ENCODE assay signal across 8 cellular contexts in the genomic region with DNA sequence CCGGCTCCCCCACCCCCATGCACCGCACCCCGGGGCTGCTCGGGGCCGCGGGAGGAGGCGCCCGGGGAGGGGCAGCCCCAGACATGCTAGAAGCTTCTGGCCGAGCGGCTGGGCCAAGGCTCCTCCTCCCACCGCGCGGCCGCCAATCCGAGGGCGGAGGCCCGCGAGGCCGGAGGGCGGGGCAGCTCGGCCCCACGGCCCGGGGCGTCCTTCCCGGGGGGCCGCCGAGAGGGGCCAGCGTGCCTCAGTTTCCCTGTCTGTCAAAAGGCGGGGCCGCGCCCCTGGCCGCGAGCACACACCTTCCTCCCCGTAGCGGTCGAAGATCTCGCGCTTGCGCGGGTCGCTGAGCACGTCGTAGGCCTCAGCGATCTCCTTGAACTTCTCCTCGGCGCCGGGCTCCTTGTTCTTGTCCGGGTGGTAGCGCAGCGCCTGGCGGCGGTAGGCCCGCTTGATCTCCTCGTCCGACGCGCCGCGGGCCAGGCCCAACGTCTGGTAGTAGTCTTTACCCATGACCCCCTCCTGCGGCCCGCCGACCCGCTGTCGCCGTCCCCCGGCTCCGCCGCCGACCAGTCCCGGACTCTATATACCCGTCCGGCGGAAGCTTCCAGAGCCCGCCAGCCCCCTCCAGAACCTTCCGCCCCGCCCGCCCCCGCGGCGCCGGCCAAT. TPM values are rescaled to one million over a fixed set of nuclear protein-coding genes. Genes with fewer than 3 reads are reported as not detected.
DNase-seq lines count a peak whose midpoint lies in the region; ATAC-seq and TF ChIP-seq lines count a peak whose summit lies in the region.

A gene (minus strand): TSS at position 558 of the 666 bp plus-strand sequence. CDS start 48 bp downstream, at position 510.

- in situ Hi-C loops in G401 (cut with HindIII; ENCODE audit: low sequenced_read_pairs): no loop called here

- WGBS in SK-N-SH (ENCODE audit: low lambda C conversion rate): 0% methylated on average over 41 of the region's 82 CpGs
- WGBS in right cardiac atrium: under 1% methylated on average over 82 of the region's 82 CpGs
- WGBS in psoas muscle, 3 donors: 0% methylated on average over 59 to 80 of the region's 82 CpGs

- peak within 1 kb of the TSS; percentile 99 for H3K9ac ChIP-seq in SK-N-SH

- no peaks in the 10 kb centered on the region for H3K27me3 ChIP-seq in SK-N-SH (ENCODE audit: insufficient read depth)
- H3K27me3 ChIP-seq in ascending aorta: no peaks in the 10 kb centered on the region
- no peaks in the 10 kb centered on the region for H3K27me3 ChIP-seq in right cardiac atrium (ENCODE audit: control insufficient read depth, insufficient read depth)
- H3K27me3 ChIP-seq in psoas muscle (ENCODE audit: insufficient read depth in 3 of 3, low read length in 2 of 3): no peaks in the 10 kb centered on the region

- H3K4me2 ChIP-seq in SK-N-SH: peak within 1 kb of the TSS; percentile 95

- peak within 1 kb of the TSS; percentile 69 for H2AFZ ChIP-seq in SK-N-SH (ENCODE audit: low read depth)

- DNase-seq in G401 (ENCODE audit: low spot score): peak; percentile 77
- DNase-seq in HT-29 (ENCODE audit: low spot score): peak; percentile 61
- peak; percentile 94 for DNase-seq in SK-N-SH
- peak; percentile 29 to 88 for DNase-seq in ascending aorta (ENCODE audit: low spot score in 2 of 2)
- DNase-seq in right cardiac atrium: peak; percentile 88 to 95 (median 95)
- peak; percentile 85 to 92 for DNase-seq in psoas muscle
- no peak for DNase-seq in NCI-H1694 (lab: John Stamatoyannopoulos, UW)

- H3K9me3 ChIP-seq in SK-N-SH: no peaks in the 10 kb centered on the region
- no peaks in the 10 kb centered on the region for H3K9me3 ChIP-seq in ascending aorta
- H3K9me3 ChIP-seq in right cardiac atrium (ENCODE audit: control insufficient read depth, low read length): no peaks in the 10 kb centered on the region
- no peaks in the 10 kb centered on the region for H3K9me3 ChIP-seq in psoas muscle

- H3K4me1 ChIP-seq in SK-N-SH (ENCODE audit: control insufficient read depth in 1 of 2, insufficient read depth in 2 of 2, low read depth in 1 of 2, low read length in 1 of 2) (peaks cover 24 to 44% of the 10 kb centered on the region in 2 experiments; a peak in 3 of 4 replicates), ascending aorta (peaks cover 8 to 34% of the 10 kb centered on the region in 2 donors), right cardiac atrium (ENCODE audit: control insufficient read depth, insufficient read depth, low read length) (peaks cover 5% of the 10 kb centered on the region), psoas muscle (peaks cover 42% of the 10 kb centered on the region)

- H3K79me2 ChIP-seq in SK-N-SH (ENCODE audit: insufficient read depth): peaks cover 44% of the 10 kb centered on the region

- H3K9me2 ChIP-seq in SK-N-SH: no peaks in the 10 kb centered on the region

- H3K4me3 ChIP-seq in SK-N-SH (ENCODE audit: low read depth in 2 of 2, low read length in 1 of 2): peak within 1 kb of the TSS; percentile 87 to 90
- H3K4me3 ChIP-seq in ascending aorta: peak within 1 kb of the TSS; percentile 96 to 98
- peak within 1 kb of the TSS; percentile 88 for H3K4me3 ChIP-seq in right cardiac atrium (ENCODE audit: low read length)
- H3K4me3 ChIP-seq in psoas muscle: peak within 1 kb of the TSS; percentile 82

- ATAC-seq in GM21367 (IDR thresholded peaks at IDR 0.05; ENCODE audit: unreplicated experiment): peak; percentile 47
- ATAC-seq in right cardiac atrium: peak; percentile 87 to 89
- peak; percentile 76 to 84 (median 78) for ATAC-seq in psoas muscle

- peaks cover 22 to 29% of the 10 kb centered on the region in 2 experiments for H3K36me3 ChIP-seq in SK-N-SH (replicated peaks in 1 of 2; ENCODE audit: control insufficient read depth in 1 of 2, insufficient read depth in 2 of 2, low read length in 1 of 2)
- peaks cover 23 to 36% of the 10 kb centered on the region in 2 donors for H3K36me3 ChIP-seq in ascending aorta
- peaks cover 10 to 35% of the 10 kb centered on the region in 2 donors for H3K36me3 ChIP-seq in psoas muscle (ENCODE audit: insufficient read depth in 1 of 2, low read depth in 1 of 2)

- peaks cover 42% of the 10 kb centered on the region for H3F3A ChIP-seq in SK-N-SH (replicated peaks; ENCODE audit: insufficient read depth)

- no peak for TF ChIP-seq RAD21 in SK-N-SH (IDR thresholded peaks at IDR 0.05; ENCODE audit: low read length)

- intact Hi-C loops in ascending aorta (cut with DNase I): loop anchor here (1.0 kb wide), 2 partner anchors 11 to 22 kb away; a partner anchor contains a TSS
- intact Hi-C loops in right cardiac atrium (cut with DNase I): no loop called here
- intact Hi-C loops in psoas muscle (cut with DNase I): loop anchor here in 1 of 2 donors (5.0 kb wide), 1 partner anchor 44 kb away; no protein-coding TSS in a partner anchor

- peak in 1 of 2 experiments; percentile 67; a peak in 2 of 4 replicates for TF ChIP-seq EP300 in SK-N-SH (IDR thresholded peaks at IDR 0.05; ENCODE audit: borderline replicate concordance in 1 of 2, low read depth in 1 of 2, low read length in 1 of 2)

- POLR2A ChIA-PET in SK-N-SH (lab: Yijun Ruan, JAX): interaction anchor here (0.6 to 1.5 kb wide), 14 partner anchors 8 to 679 kb away, joined by 3 to 15 read pairs (median 3); a partner anchor contains a TSS

- peaks cover 36% of the 10 kb centered on the region for H4K20me1 ChIP-seq in SK-N-SH (ENCODE audit: insufficient read depth)

- CTCF ChIA-PET in SK-N-SH (lab: Yijun Ruan, JAX): interaction anchor here (0.7 to 3.8 kb wide), 7 partner anchors 12 to 170 kb away, joined by 3 to 30 read pairs (median 3); a partner anchor contains a TSS

- no peak for TF ChIP-seq CTCF in SK-N-SH (IDR thresholded peaks at IDR 0.05)
- TF ChIP-seq CTCF in ascending aorta (IDR thresholded peaks at IDR 0.05): no peak
- TF ChIP-seq CTCF in psoas muscle (IDR thresholded peaks at IDR 0.05): no peak

- H3K27ac ChIP-seq in SK-N-SH (ENCODE audit: low read depth in 2 of 2, low read length in 1 of 2): peak within 1 kb of the TSS; percentile 93 to 96
- H3K27ac ChIP-seq in ascending aorta: peak within 1 kb of the TSS; percentile 99
- peak within 1 kb of the TSS; percentile 96 for H3K27ac ChIP-seq in right cardiac atrium (ENCODE audit: low read length)
- H3K27ac ChIP-seq in psoas muscle: peak within 1 kb of the TSS; percentile 98

TF ChIP-seq in SK-N-SH, 30 proteins besides CTCF, POLR2A, EP300 and RAD21 (continues in another document):
- no peak; the same call in 1 of the 2 replicates for TF ChIP-seq MEF2A (IDR thresholded peaks at IDR 0.05; ENCODE audit: borderline replicate concordance, low read depth)
- peak; percentile 55; the same call in 1 of the 2 replicates for TF ChIP-seq GABPA (IDR thresholded peaks at IDR 0.05; ENCODE audit: low read depth)
- no peak for TF ChIP-seq TCF12 (IDR thresholded peaks at IDR 0.05)
- TF ChIP-seq, protein P1, sequence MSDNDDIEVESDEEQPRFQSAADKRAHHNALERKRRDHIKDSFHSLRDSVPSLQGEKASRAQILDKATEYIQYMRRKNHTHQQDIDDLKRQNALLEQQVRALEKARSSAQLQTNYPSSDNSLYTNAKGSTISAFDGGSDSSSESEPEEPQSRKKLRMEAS (IDR thresholded peaks at IDR 0.05; ENCODE audit: low read depth): peak; percentile 29
- no peak for TF ChIP-seq NFIC (IDR thresholded peaks at IDR 0.05; ENCODE audit: borderline replicate concordance)
- peak; percentile 79 for TF ChIP-seq TAF1 (IDR thresholded peaks at IDR 0.05; ENCODE audit: borderline replicate concordance, low read depth, low read length)
- TF ChIP-seq MXI1 (IDR thresholded peaks at IDR 0.05; ENCODE audit: low read depth, low read length): 0 out of 2 replicates have a peak, but pooled peaks have one; percentile 19
- TF ChIP-seq, protein P2, sequence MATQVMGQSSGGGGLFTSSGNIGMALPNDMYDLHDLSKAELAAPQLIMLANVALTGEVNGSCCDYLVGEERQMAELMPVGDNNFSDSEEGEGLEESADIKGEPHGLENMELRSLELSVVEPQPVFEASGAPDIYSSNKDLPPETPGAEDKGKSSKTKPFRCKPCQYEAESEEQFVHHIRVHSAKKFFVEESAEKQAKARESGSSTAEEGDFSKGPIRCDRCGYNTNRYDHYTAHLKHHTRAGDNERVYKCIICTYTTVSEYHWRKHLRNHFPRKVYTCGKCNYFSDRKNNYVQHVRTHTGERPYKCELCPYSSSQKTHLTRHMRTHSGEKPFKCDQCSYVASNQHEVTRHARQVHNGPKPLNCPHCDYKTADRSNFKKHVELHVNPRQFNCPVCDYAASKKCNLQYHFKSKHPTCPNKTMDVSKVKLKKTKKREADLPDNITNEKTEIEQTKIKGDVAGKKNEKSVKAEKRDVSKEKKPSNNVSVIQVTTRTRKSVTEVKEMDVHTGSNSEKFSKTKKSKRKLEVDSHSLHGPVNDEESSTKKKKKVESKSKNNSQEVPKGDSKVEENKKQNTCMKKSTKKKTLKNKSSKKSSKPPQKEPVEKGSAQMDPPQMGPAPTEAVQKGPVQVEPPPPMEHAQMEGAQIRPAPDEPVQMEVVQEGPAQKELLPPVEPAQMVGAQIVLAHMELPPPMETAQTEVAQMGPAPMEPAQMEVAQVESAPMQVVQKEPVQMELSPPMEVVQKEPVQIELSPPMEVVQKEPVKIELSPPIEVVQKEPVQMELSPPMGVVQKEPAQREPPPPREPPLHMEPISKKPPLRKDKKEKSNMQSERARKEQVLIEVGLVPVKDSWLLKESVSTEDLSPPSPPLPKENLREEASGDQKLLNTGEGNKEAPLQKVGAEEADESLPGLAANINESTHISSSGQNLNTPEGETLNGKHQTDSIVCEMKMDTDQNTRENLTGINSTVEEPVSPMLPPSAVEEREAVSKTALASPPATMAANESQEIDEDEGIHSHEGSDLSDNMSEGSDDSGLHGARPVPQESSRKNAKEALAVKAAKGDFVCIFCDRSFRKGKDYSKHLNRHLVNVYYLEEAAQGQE (IDR thresholded peaks at IDR 0.05; ENCODE audit: low read depth, low read length): 0 out of 2 replicates have a peak, but pooled peaks have one; percentile 11
- peak; percentile 39; the same call in 1 of the 2 replicates for TF ChIP-seq SIN3A (IDR thresholded peaks at IDR 0.05; ENCODE audit: borderline replicate concordance, low read depth, low read length)
- TF ChIP-seq POLR2AphosphoS5 (IDR thresholded peaks at IDR 0.05; ENCODE audit: low read depth, low read length): peak; percentile 97
- TF ChIP-seq FOXM1 (IDR thresholded peaks at IDR 0.05; ENCODE audit: low read depth): no peak

RNA-seq across cellular contexts. Expression of the gene that starts here (rescaled TPM):
- 95.1 and 117 TPM in 2 replicates for total RNA-seq in G401 (2014; rRNA removed; shearing (Covaris generic))
- total RNA-seq in HT-29 (2014; rRNA removed; shearing (Covaris generic)): 77.7 and 79.9 TPM in 2 replicates
- polyA plus RNA-seq in SK-N-SH (2012; rRNA removed): 95.7 and 103 TPM in 2 replicates
- 95.9 and 110 TPM in 2 replicates for polyA plus RNA-seq in SK-N-SH (2012; cell fraction: cytosol; rRNA removed)
- 65.8 and 66.3 TPM in 2 replicates for polyA plus RNA-seq in SK-N-SH (2012; cell fraction: nucleus; rRNA removed)
- 73.8 TPM for total RNA-seq in ascending aorta
- 10 to 100 TPM; 46.7 to 69.5 (median 61.4) TPM for total RNA-seq in right cardiac atrium
- 50.6 TPM for polyA plus RNA-seq in right cardiac atrium
- total RNA-seq in psoas muscle: 100 to 1,000 TPM in 1 of 4 donors, 10 to 100 TPM in 3; 32.6 to 105 (median 42.6) TPM
- polyA plus RNA-seq in psoas muscle: 10 to 100 TPM; 20.8 to 32.0 (median 24.4) TPM
